In the genomic region with DNA sequence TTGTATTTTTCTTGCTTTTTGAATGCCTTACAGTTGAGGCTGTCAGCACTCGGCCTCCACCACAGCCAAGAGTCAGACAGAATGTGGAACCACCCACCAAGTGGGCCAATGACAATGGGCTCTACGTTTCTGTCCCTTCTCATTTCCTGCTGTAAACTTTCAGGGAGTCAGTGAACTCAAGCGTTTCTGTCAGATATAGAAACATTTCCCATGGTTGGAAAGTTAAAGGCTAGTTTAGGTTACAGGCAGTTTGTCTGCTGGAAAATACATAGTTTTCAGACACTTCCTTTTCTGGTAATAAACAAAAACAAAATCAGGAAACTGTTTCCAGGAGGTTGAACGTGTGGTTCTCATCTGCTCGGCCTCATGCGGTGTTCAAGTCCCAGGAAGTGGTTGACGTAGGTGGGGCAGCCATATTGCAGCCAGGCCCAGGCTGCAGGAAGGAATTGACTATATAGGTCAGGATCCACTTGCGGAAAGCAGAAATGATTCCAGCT, we compare ENCODE assay signal across 12 cellular contexts.
A peak's percentile ranks its signal among the peaks of the same experiment; 100 is the strongest.
DNase-seq lines count a peak whose midpoint lies in the region; ATAC-seq, FAIRE-seq and TF ChIP-seq lines count a peak whose summit lies in the region.
"Had no signal": no experiment of that assay in that cellular context is flagged by ENCODE, and none has a peak within 500 bp of the region (broad histone marks: within the 10 kb centered on the region; RNA-seq: fewer than 3 reads in every experiment).

No MANE protein-coding gene starts in this region.

- TF ChIP-seq EP300 in H1 (IDR thresholded peaks at IDR 0.05; ENCODE audit: borderline replicate concordance in 1 of 2, low read depth in 2 of 2, low read length in 2 of 2): no peak

- H4K5ac ChIP-seq in H1 (ENCODE audit: insufficient read length, low read depth, low read length): no peak overlapping the region

- TF ChIP-seq RAD21 in H1 (IDR thresholded peaks at IDR 0.05 in 1 of 2, conservative IDR thresholded peaks at IDR 0.05 in 1 of 2; ENCODE audit: low read depth in 2 of 2, low read length in 2 of 2): no peak

- H3K36me3 Mint-ChIP-seq in activated CD8-positive, alpha-beta memory T cell treated with anti-CD3 and anti-CD28 coated beads, Interleukin-2, amount 10 ng/mL, durations not matched to agents 7 days and 5 days: peaks cover 19% of the 10 kb centered on the region
- peaks cover 40% of the 10 kb centered on the region for H3K36me3 Mint-ChIP-seq in activated CD4-positive, alpha-beta memory T cell treated with anti-CD3 and anti-CD28 coated beads, Interleukin-2, amount 10 ng/mL, durations not matched to agents 7 days and 5 days (ENCODE audit: low read depth)

- peaks cover 7 to 8% of the 10 kb centered on the region in 2 experiments; a peak in 1 of 4 replicates for H3K9me3 ChIP-seq in H1 (ENCODE audit: insufficient read depth in 2 of 2, low read depth in 1 of 2, low read length in 1 of 2)
- H3K9me3 ChIP-seq: SJSA1, vagina had no signal

- no peak overlapping the region for H3K27ac ChIP-seq in H1 (ENCODE audit: low read depth, low read length)
- H3K27ac ChIP-seq: SJSA1, vagina had no signal

- peak; percentile 73 for DNase-seq in activated CD8-positive, alpha-beta memory T cell treated with anti-CD3 and anti-CD28 coated beads, Interleukin-2, amount 10 ng/mL, durations not matched to agents 7 days and 5 days
- no peak for DNase-seq in activated CD8-positive, alpha-beta memory T cell treated with anti-CD3 and anti-CD28 coated beads, Interleukin-2, amount 50 U/mL, for 4 hours
- DNase-seq in activated CD4-positive, alpha-beta memory T cell treated with anti-CD3 and anti-CD28 coated beads, Interleukin-2, amount 10 ng/mL, durations not matched to agents 7 days and 5 days: peak; percentile 74
- DNase-seq in H1 (ENCODE audit: low read depth in 1 of 2, low spot score in 2 of 2): no peak
- DNase-seq in stimulated activated naive CD4-positive, alpha-beta T cell treated with Interleukin-2 at 50 U/mL for 16 hours (lab: John Stamatoyannopoulos, UW): peak; percentile 2
- no peak for DNase-seq in kidney glomerular epithelial cell (lab: John Stamatoyannopoulos, UW)
- DNase-seq: caudate nucleus, NCI-H526 had no signal

- H3K23ac ChIP-seq in H1 (ENCODE audit: insufficient read length): no peak overlapping the region

- H3K4me3 ChIP-seq in H1 (ENCODE audit: extremely low read depth in 1 of 4, insufficient read depth in 2 of 4, low read depth in 3 of 4, low read length in 4 of 4): no peak overlapping the region
- H3K4me3 ChIP-seq: SJSA1, vagina had no signal

- H3K27me3 ChIP-seq in H1 (replicated peaks in 1 of 4; ENCODE audit: control insufficient read depth in 3 of 4, extremely low read depth in 1 of 4, insufficient read depth in 3 of 4, low read length in 3 of 4): no peaks in the 10 kb centered on the region
- H3K27me3 ChIP-seq: SJSA1, vagina had no signal

- no peaks in the 10 kb centered on the region for H3K27me3 Mint-ChIP-seq in activated CD8-positive, alpha-beta memory T cell treated with anti-CD3 and anti-CD28 coated beads, Interleukin-2, amount 10 ng/mL, durations not matched to agents 7 days and 5 days
- no peaks in the 10 kb centered on the region for H3K27me3 Mint-ChIP-seq in activated CD4-positive, alpha-beta memory T cell treated with anti-CD3 and anti-CD28 coated beads, Interleukin-2, amount 10 ng/mL, durations not matched to agents 7 days and 5 days

- TF ChIP-seq POLR2A in H1 (IDR thresholded peaks at IDR 0.05; ENCODE audit: control extremely low read depth in 1 of 2, low read depth in 2 of 2, low read length in 2 of 2): no peak

- ATAC-seq in activated CD8-positive, alpha-beta memory T cell treated with anti-CD3 and anti-CD28 coated beads, Interleukin-2, amount 10 ng/mL, durations not matched to agents 7 days and 5 days: peak; percentile 77
- no peak for ATAC-seq in HG03354 (IDR thresholded peaks at IDR 0.05; ENCODE audit: poor library complexity, severe bottlenecking, unreplicated experiment)
- ATAC-seq in HG02759 (IDR thresholded peaks at IDR 0.05; ENCODE audit: unreplicated experiment): no peak

- H4K8ac ChIP-seq in H1 (ENCODE audit: extremely low read depth, insufficient read depth, low read length): no peak overlapping the region

- TF ChIP-seq CTCF in H1 (IDR thresholded peaks at IDR 0.05; ENCODE audit: control extremely low read depth in 1 of 3, insufficient read depth in 1 of 3, low read depth in 1 of 3, low read length in 3 of 3): no peak

- H4K91ac ChIP-seq in H1 (replicated peaks; ENCODE audit: insufficient read length, low read length): no peak overlapping the region

- H3K23me2 ChIP-seq in H1 (ENCODE audit: low read depth, low read length): no peaks in the 10 kb centered on the region

- no peaks in the 10 kb centered on the region for H4K20me1 ChIP-seq in H1 (replicated peaks in 1 of 2; ENCODE audit: control insufficient read depth in 1 of 2, insufficient read depth in 2 of 2, low read length in 2 of 2)

- no peak overlapping the region for H2BK20ac ChIP-seq in H1 (ENCODE audit: low read length)

- CTCF ChIA-PET in activated CD8-positive, alpha-beta memory T cell treated with anti-CD3 and anti-CD28 coated beads, Interleukin-2, amount 10 ng/mL, durations not matched to agents 7 days and 5 days (lab: Charles Lee): no interaction called here
- CTCF ChIA-PET in activated CD4-positive, alpha-beta memory T cell treated with anti-CD3 and anti-CD28 coated beads, Interleukin-2, amount 10 ng/mL, durations not matched to agents 7 days and 5 days (lab: Charles Lee): interaction anchor here (2.9 kb wide), 1 partner anchor 62 kb away, joined by 9 read pairs; no protein-coding TSS in a partner anchor
- CTCF ChIA-PET in H1 (lab: Charles Lee; ENCODE audit: partially characterized antibody): no interaction called here

- no peak overlapping the region for H3K4ac ChIP-seq in H1 (replicated peaks; ENCODE audit: insufficient read length, low read depth, low read length)

- 0 out of 2 replicates have a peak overlapping the region, but pooled peaks have one; percentile 19 for H2AK5ac ChIP-seq in H1 (ENCODE audit: low read depth, low read length)

- no peak for FAIRE-seq in H1 (lab: Jason Lieb, UNC)

- H3K4me1 ChIP-seq in H1 (replicated peaks in 1 of 4; ENCODE audit: control insufficient read depth in 3 of 4, insufficient read depth in 4 of 4, low read length in 3 of 4): no peaks in the 10 kb centered on the region
- H3K4me1 ChIP-seq: SJSA1 had no signal

- no peak overlapping the region for H2BK12ac ChIP-seq in H1 (ENCODE audit: low read depth, low read length)

- H3K9me3 Mint-ChIP-seq in activated CD8-positive, alpha-beta memory T cell treated with anti-CD3 and anti-CD28 coated beads, Interleukin-2, amount 10 ng/mL, durations not matched to agents 7 days and 5 days (ENCODE audit: low read depth): peaks cover 7% of the 10 kb centered on the region
- H3K9me3 Mint-ChIP-seq in activated CD4-positive, alpha-beta memory T cell treated with anti-CD3 and anti-CD28 coated beads, Interleukin-2, amount 10 ng/mL, durations not matched to agents 7 days and 5 days: peaks cover 23% of the 10 kb centered on the region

- POLR2A ChIA-PET in activated CD4-positive, alpha-beta memory T cell treated with anti-CD3 and anti-CD28 coated beads, Interleukin-2, amount 10 ng/mL, durations not matched to agents 7 days and 5 days (lab: Charles Lee): interaction anchor here (1.4 to 2.5 kb wide), 4 partner anchors 8 to 11 kb away, joined by 3 to 16 read pairs (median 5); no protein-coding TSS in a partner anchor
- POLR2A ChIA-PET in H1 (lab: Charles Lee; ENCODE audit: partially characterized antibody): no interaction called here

- no peak overlapping the region for H2BK5ac ChIP-seq in H1 (ENCODE audit: low read depth, low read length)

- no peak overlapping the region for H3K14ac ChIP-seq in H1 (ENCODE audit: insufficient read length)

- no peak overlapping the region for H2BK15ac ChIP-seq in H1 (ENCODE audit: low read length)

- H3K4me2 ChIP-seq in H1 (ENCODE audit: insufficient read depth in 1 of 2, low read depth in 2 of 2, low read length in 2 of 2): no peak overlapping the region

- H3K36me3 ChIP-seq in H1 (ENCODE audit: control insufficient read depth in 2 of 4, insufficient read depth in 4 of 4, low read length in 3 of 4): no peaks in the 10 kb centered on the region
- H3K36me3 ChIP-seq: SJSA1, vagina had no signal

- peaks cover 55% of the 10 kb centered on the region for H3K4me1 Mint-ChIP-seq in activated CD8-positive, alpha-beta memory T cell treated with anti-CD3 and anti-CD28 coated beads, Interleukin-2, amount 10 ng/mL, durations not matched to agents 7 days and 5 days
- peaks cover 77% of the 10 kb centered on the region for H3K4me1 Mint-ChIP-seq in activated CD4-positive, alpha-beta memory T cell treated with anti-CD3 and anti-CD28 coated beads, Interleukin-2, amount 10 ng/mL, durations not matched to agents 7 days and 5 days

- H3K4me3 Mint-ChIP-seq in activated CD8-positive, alpha-beta memory T cell treated with anti-CD3 and anti-CD28 coated beads, Interleukin-2, amount 10 ng/mL, durations not matched to agents 7 days and 5 days: peak overlapping the region; percentile 23
- peak overlapping the region; percentile 36 for H3K4me3 Mint-ChIP-seq in activated CD4-positive, alpha-beta memory T cell treated with anti-CD3 and anti-CD28 coated beads, Interleukin-2, amount 10 ng/mL, durations not matched to agents 7 days and 5 days

- no peaks in the 10 kb centered on the region for H3K79me1 ChIP-seq in H1 (ENCODE audit: low read depth, low read length)

- H3K27ac Mint-ChIP-seq in activated CD8-positive, alpha-beta memory T cell treated with anti-CD3 and anti-CD28 coated beads, Interleukin-2, amount 10 ng/mL, durations not matched to agents 7 days and 5 days: peak overlapping the region; percentile 80
- peak overlapping the region; percentile 88 for H3K27ac Mint-ChIP-seq in activated CD4-positive, alpha-beta memory T cell treated with anti-CD3 and anti-CD28 coated beads, Interleukin-2, amount 10 ng/mL, durations not matched to agents 7 days and 5 days

- H3K79me2 ChIP-seq in H1 (ENCODE audit: control insufficient read depth in 1 of 2, insufficient read depth in 2 of 2, low read length in 2 of 2): no peaks in the 10 kb centered on the region

- no peak overlapping the region for H2BK120ac ChIP-seq in H1 (replicated peaks; ENCODE audit: low read depth, low read length)

- WGBS in H1 (ENCODE audit: extremely low coverage in 1 of 2, insufficient coverage in 1 of 2, insufficient read length in 1 of 2, insufficient replicate concordance in 2 of 2, low coverage in 1 of 2, low lambda C conversion rate in 2 of 2, missing lambda C conversion rate in 1 of 2), 2 experiments: 90% methylated on average over 8 of the region's 8 CpGs; no CpG with 5 or more reads in 1 of the 2 experiments

- H3K9ac ChIP-seq in H1 (replicated peaks in 1 of 4; ENCODE audit: extremely low read depth in 1 of 4, low read depth in 3 of 4, low read length in 3 of 4): no peak overlapping the region

- H2AFZ ChIP-seq in H1 (ENCODE audit: low read length): no peak overlapping the region

- H3K56ac ChIP-seq in H1 (replicated peaks; ENCODE audit: insufficient read length, low read depth, low read length): no peak overlapping the region

- H3K18ac ChIP-seq in H1 (ENCODE audit: extremely low read depth, low read length): no peak overlapping the region

TF ChIP-seq in H1, 55 proteins besides CTCF, POLR2A, EP300 and RAD21 (continues in another document):
- TF ChIP-seq SIRT6 (IDR thresholded peaks at IDR 0.05; ENCODE audit: low read length) (no peak), SP4 (IDR thresholded peaks at IDR 0.05; ENCODE audit: low read length) (no peak), CBX8 (IDR thresholded peaks at IDR 0.05; ENCODE audit: borderline replicate concordance, low read depth, low read length) (no peak)

Comparison
In these comparisons a context has a peak if more than half of its experiments do, and no peak if none do; other contexts are left out.
1. DNase-seq: peak in activated CD8-positive, alpha-beta memory T cell treated with anti-CD3 and anti-CD28 coated beads, Interleukin-2, amount 10 ng/mL, durations not matched to agents 7 days and 5 days (single experiment), activated CD4-positive, alpha-beta memory T cell treated with anti-CD3 and anti-CD28 coated beads, Interleukin-2, amount 10 ng/mL, durations not matched to agents 7 days and 5 days (single experiment) and stimulated activated naive CD4-positive, alpha-beta T cell treated with Interleukin-2 at 50 U/mL for 16 hours (single experiment); none in activated CD8-positive, alpha-beta memory T cell treated with anti-CD3 and anti-CD28 coated beads, Interleukin-2, amount 50 U/mL, for 4 hours (single experiment), H1 (0 of 2) and kidney glomerular epithelial cell (single experiment).